In the genomic region with DNA sequence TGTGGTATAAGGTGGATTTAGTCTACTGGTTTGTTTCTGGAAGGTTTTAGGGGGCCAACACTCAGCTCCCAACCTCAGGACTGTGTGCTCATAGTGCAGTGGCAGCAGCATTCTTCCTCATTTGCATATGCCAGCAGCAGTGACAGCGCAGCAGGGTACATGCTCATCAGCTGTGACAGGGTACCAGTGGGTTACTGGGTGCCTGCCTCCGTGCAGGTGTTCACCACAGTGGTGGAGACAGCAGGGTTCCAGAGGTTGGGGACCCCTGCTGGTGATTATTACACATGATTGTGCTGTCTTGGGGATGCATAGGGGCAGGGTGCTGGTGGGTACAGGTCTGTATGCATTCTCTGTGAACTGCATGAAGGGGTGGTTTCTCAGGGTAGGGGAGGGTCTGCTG, we compare ENCODE assay signal across 2 cellular contexts.
TF ChIP-seq lines count a peak whose summit lies in the region.

No MANE protein-coding gene starts in this region.

TF ChIP-seq in HepG2, 621 proteins besides CTCF, POLR2A, EP300 and RAD21:
- TF ChIP-seq STAT5B (CRISPR knock-in tag; IDR thresholded peaks at IDR 0.05) (no peak), ZNF343 (CRISPR knock-in tag; IDR thresholded peaks at IDR 0.05) (no peak), HMG20B (CRISPR knock-in tag; conservative IDR thresholded peaks at IDR 0.05) (no peak), PITX1 (CRISPR knock-in tag; IDR thresholded peaks at IDR 0.05) (no peak), GLI4 (CRISPR knock-in tag; IDR thresholded peaks at IDR 0.05; ENCODE audit: borderline replicate concordance) (no peak), GTF2F1 (IDR thresholded peaks at IDR 0.05; ENCODE audit: low read length) (no peak), HIVEP1 (CRISPR knock-in tag; IDR thresholded peaks at IDR 0.05) (no peak)
- TF ChIP-seq, protein P1, sequence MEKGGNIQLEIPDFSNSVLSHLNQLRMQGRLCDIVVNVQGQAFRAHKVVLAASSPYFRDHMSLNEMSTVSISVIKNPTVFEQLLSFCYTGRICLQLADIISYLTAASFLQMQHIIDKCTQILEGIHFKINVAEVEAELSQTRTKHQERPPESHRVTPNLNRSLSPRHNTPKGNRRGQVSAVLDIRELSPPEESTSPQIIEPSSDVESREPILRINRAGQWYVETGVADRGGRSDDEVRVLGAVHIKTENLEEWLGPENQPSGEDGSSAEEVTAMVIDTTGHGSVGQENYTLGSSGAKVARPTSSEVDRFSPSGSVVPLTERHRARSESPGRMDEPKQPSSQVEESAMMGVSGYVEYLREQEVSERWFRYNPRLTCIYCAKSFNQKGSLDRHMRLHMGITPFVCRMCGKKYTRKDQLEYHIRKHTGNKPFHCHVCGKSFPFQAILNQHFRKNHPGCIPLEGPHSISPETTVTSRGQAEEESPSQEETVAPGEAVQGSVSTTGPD (CRISPR knock-in tag; IDR thresholded peaks at IDR 0.05): no peak
- TF ChIP-seq, protein P2, sequence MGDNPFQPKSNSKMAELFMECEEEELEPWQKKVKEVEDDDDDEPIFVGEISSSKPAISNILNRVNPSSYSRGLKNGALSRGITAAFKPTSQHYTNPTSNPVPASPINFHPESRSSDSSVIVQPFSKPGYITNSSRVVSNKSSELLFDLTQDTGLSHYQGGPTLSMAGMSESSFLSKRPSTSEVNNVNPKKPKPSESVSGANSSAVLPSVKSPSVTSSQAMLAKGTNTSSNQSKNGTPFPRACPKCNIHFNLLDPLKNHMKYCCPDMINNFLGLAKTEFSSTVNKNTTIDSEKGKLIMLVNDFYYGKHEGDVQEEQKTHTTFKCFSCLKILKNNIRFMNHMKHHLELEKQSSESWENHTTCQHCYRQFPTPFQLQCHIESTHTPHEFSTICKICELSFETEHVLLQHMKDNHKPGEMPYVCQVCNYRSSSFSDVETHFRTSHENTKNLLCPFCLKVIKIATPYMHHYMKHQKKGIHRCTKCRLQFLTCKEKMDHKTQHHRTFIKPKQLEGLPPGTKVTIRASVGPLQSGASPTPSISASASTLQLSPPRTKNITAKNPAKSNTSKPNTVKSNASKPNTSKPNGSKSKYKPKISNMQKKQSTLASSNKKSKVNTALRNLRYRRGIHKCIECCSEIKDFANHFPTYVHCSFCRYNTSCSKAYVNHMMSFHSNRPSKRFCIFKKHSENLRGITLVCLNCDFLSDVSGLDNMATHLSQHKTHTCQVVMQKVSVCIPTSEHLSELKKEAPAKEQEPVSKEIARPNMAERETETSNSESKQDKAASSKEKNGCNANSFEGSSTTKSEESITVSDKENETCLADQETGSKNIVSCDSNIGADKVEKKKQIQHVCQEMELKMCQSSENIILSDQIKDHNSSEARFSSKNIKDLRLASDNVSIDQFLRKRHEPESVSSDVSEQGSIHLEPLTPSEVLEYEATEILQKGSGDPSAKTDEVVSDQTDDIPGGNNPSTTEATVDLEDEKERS (CRISPR knock-in tag; IDR thresholded peaks at IDR 0.05): no peak
- TF ChIP-seq, protein P3, sequence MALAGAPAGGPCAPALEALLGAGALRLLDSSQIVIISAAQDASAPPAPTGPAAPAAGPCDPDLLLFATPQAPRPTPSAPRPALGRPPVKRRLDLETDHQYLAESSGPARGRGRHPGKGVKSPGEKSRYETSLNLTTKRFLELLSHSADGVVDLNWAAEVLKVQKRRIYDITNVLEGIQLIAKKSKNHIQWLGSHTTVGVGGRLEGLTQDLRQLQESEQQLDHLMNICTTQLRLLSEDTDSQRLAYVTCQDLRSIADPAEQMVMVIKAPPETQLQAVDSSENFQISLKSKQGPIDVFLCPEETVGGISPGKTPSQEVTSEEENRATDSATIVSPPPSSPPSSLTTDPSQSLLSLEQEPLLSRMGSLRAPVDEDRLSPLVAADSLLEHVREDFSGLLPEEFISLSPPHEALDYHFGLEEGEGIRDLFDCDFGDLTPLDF (CRISPR knock-in tag; IDR thresholded peaks at IDR 0.05): no peak
- TF ChIP-seq, protein P4, sequence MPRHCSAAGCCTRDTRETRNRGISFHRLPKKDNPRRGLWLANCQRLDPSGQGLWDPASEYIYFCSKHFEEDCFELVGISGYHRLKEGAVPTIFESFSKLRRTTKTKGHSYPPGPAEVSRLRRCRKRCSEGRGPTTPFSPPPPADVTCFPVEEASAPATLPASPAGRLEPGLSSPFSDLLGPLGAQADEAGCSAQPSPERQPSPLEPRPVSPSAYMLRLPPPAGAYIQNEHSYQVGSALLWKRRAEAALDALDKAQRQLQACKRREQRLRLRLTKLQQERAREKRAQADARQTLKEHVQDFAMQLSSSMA (CRISPR knock-in tag; IDR thresholded peaks at IDR 0.05): no peak

TF ChIP-seq in HEK293T, 16 proteins besides CTCF, POLR2A, EP300 and RAD21 (continued from another document):
- TF ChIP-seq FOXM1 (IDR thresholded peaks at IDR 0.05; ENCODE audit: borderline replicate concordance) (no peak), LEF1 (IDR thresholded peaks at IDR 0.05; ENCODE audit: borderline replicate concordance) (no peak), HDGF (IDR thresholded peaks at IDR 0.05; ENCODE audit: borderline replicate concordance) (no peak), TARDBP (IDR thresholded peaks at IDR 0.05) (no peak), SUZ12 (IDR thresholded peaks at IDR 0.05) (no peak), FOXA1 (IDR thresholded peaks at IDR 0.05) (no peak), BHLHE40 (IDR thresholded peaks at IDR 0.05; ENCODE audit: borderline replicate concordance) (no peak), ARNT (IDR thresholded peaks at IDR 0.05) (no peak), NFRKB (IDR thresholded peaks at IDR 0.05) (no peak), ZNF384 (IDR thresholded peaks at IDR 0.05) (no peak), CTBP1 (IDR thresholded peaks at IDR 0.05; ENCODE audit: borderline replicate concordance) (no peak), SP1 (IDR thresholded peaks at IDR 0.05) (no peak), L3MBTL2 (conservative IDR thresholded peaks at IDR 0.05) (no peak), ELF4 (IDR thresholded peaks at IDR 0.05) (no peak)
- TF ChIP-seq, protein P5, sequence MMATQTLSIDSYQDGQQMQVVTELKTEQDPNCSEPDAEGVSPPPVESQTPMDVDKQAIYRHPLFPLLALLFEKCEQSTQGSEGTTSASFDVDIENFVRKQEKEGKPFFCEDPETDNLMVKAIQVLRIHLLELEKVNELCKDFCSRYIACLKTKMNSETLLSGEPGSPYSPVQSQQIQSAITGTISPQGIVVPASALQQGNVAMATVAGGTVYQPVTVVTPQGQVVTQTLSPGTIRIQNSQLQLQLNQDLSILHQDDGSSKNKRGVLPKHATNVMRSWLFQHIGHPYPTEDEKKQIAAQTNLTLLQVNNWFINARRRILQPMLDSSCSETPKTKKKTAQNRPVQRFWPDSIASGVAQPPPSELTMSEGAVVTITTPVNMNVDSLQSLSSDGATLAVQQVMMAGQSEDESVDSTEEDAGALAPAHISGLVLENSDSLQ (IDR thresholded peaks at IDR 0.05): no peak
